In the genomic region with DNA sequence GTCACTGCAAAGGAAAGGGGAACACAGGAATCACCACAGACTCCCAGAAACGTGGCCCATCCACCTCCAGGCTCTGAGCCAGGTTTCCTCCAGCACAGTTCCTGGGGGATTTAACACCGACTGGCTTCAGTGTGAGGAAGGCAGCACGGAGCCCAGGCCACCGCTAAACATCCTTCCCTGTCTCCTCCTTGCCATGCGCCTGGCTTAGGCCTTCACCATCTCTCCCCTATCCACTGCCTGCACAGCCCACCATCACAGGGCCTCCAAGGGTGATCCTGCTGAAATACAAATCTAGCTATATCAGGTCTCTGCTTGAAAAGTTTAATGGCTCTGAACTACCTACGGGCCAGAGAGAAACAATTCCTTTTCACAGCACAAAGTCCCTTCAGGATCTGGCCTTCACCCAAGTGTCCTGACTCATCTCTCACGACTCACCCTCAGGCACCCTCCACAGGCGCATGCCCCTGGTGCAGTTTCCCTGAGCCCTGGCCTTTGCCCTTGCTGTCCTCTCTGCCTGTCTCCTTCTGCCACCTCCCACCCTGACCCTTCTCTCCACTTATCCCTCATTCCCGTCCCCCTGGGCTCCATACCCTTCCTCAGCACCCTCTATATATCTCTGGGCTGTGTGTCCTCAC, we compare ENCODE assay signal across 1 cellular context.
TF ChIP-seq lines count a peak whose summit lies in the region.

No MANE protein-coding gene starts in this region.

TF ChIP-seq in SK-N-SH, 30 proteins besides CTCF, POLR2A, EP300 and RAD21:
- 0 out of 2 replicates have a peak, but pooled peaks have one; percentile 17 for TF ChIP-seq FOSL2 (IDR thresholded peaks at IDR 0.05; ENCODE audit: borderline replicate concordance, low read depth)
